In the genomic region with DNA sequence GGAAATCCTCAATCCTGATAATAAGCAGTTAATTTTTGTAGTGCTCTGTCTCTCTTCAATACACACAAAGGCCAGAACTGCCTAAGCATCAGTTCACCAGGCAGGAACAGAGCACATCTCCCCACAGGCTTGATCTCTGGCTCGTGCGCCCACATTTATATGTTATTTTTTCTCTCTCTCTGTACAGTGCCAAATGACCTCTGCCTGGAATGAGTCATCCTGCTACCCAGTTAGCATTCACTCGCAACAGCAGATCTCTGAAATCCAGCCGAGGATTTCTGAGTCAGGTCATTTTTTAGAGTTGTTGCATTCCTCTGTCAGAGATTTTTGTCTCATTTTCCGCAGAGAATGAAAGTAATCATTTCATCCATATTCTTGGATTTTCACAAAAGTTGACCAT, we compare ENCODE assay signal across 10 cellular contexts.
DNase-seq lines count a peak whose midpoint lies in the region; ATAC-seq and TF ChIP-seq lines count a peak whose summit lies in the region.
"Had no signal": no experiment of that assay in that cellular context is flagged by ENCODE, and none has a peak within 500 bp of the region (broad histone marks: within the 10 kb centered on the region; RNA-seq: fewer than 3 reads in every experiment).

No MANE protein-coding gene starts in this region.

- no peak overlapping the region for H3K4me3 ChIP-seq in gastroesophageal sphincter

- no peak for TF ChIP-seq CTCF in gastroesophageal sphincter (IDR thresholded peaks at IDR 0.05)

- no peak overlapping the region for H3K27ac Mint-ChIP-seq in effector memory CD8-positive, alpha-beta T cell

- H3K27me3 Mint-ChIP-seq in effector memory CD8-positive, alpha-beta T cell = no peaks in the 10 kb centered on the region

- H3K9me3 Mint-ChIP-seq in effector memory CD8-positive, alpha-beta T cell = no peaks in the 10 kb centered on the region

- peaks cover 8 to 88% (median 24%) of the 10 kb centered on the region in 3 donors for H3K4me1 ChIP-seq in gastroesophageal sphincter

- H3K9me3 ChIP-seq in gastroesophageal sphincter = no peaks in the 10 kb centered on the region

- peaks cover 0 to 31% of the 10 kb centered on the region in 2 donors for H3K36me3 ChIP-seq in gastroesophageal sphincter

- H3K4me3 Mint-ChIP-seq in effector memory CD8-positive, alpha-beta T cell = no peak overlapping the region

- ATAC-seq in SK-N-SH treated with all-trans-retinoic acid at 6 μM for 48 hours (peak; percentile 98), gastroesophageal sphincter (peak; percentile 94), HG02610 (IDR thresholded peaks at IDR 0.05; ENCODE audit: unreplicated experiment) (no peak), HG02588 (IDR thresholded peaks at IDR 0.05; ENCODE audit: unreplicated experiment) (no peak)
- ATAC-seq in effector memory CD8-positive, alpha-beta T cell (replicated peaks) = no peak

- no peaks in the 10 kb centered on the region for H3K27me3 ChIP-seq in gastroesophageal sphincter

- no peaks in the 10 kb centered on the region for H3K4me1 Mint-ChIP-seq in effector memory CD8-positive, alpha-beta T cell (ENCODE audit: low read depth in 2 of 2)

- no peak for TF ChIP-seq POLR2A in gastroesophageal sphincter (IDR thresholded peaks at IDR 0.05)

- H3K36me3 Mint-ChIP-seq in effector memory CD8-positive, alpha-beta T cell (ENCODE audit: insufficient read depth) = no peaks in the 10 kb centered on the region

- WGBS in gastroesophageal sphincter (ENCODE audit: low coverage in 1 of 2), 2 donors = 2 to 14% methylated on average over 5 of the region's 5 CpGs

- intact Hi-C loops in posterior vena cava (cut with DNase I) = loop anchor here in 1 of 2 donors (2.0 kb wide), 1 partner anchor 102 kb away; no protein-coding TSS in a partner anchor

- DNase-seq in EL (peak; percentile 97), posterior vena cava (ENCODE audit: low spot score) (peak; percentile 86), SIG-M5 treated with dmso at 0.1 percent for 504 hours (lab: John Stamatoyannopoulos, UW; ENCODE audit: unreplicated experiment) (no peak)
- no peak for DNase-seq in effector memory CD8-positive, alpha-beta T cell

- TF ChIP-seq EP300 in gastroesophageal sphincter (IDR thresholded peaks at IDR 0.05) = no peak

- H3K27ac ChIP-seq in gastroesophageal sphincter = peak overlapping the region; percentile 66 to 83 (median 78)
- H3K27ac ChIP-seq: HL-60, VCaP had no signal

TF ChIP-seq in SK-N-SH treated with all-trans-retinoic acid at 6 μM for 48 hours, 23 proteins besides CTCF, POLR2A, EP300 and RAD21:
- TF ChIP-seq TCF4 (CRISPR knock-in tag; IDR thresholded peaks at IDR 0.05; ENCODE audit: borderline replicate concordance) (no peak), ZNF8 (CRISPR knock-in tag; IDR thresholded peaks at IDR 0.05) (no peak), ARNTL (CRISPR knock-in tag; IDR thresholded peaks at IDR 0.05; ENCODE audit: borderline replicate concordance, low read depth) (no peak), ISL1 (CRISPR knock-in tag; IDR thresholded peaks at IDR 0.05) (no peak), TOX (CRISPR knock-in tag; IDR thresholded peaks at IDR 0.05; ENCODE audit: borderline replicate concordance) (no peak)
- TF ChIP-seq, protein P1, sequence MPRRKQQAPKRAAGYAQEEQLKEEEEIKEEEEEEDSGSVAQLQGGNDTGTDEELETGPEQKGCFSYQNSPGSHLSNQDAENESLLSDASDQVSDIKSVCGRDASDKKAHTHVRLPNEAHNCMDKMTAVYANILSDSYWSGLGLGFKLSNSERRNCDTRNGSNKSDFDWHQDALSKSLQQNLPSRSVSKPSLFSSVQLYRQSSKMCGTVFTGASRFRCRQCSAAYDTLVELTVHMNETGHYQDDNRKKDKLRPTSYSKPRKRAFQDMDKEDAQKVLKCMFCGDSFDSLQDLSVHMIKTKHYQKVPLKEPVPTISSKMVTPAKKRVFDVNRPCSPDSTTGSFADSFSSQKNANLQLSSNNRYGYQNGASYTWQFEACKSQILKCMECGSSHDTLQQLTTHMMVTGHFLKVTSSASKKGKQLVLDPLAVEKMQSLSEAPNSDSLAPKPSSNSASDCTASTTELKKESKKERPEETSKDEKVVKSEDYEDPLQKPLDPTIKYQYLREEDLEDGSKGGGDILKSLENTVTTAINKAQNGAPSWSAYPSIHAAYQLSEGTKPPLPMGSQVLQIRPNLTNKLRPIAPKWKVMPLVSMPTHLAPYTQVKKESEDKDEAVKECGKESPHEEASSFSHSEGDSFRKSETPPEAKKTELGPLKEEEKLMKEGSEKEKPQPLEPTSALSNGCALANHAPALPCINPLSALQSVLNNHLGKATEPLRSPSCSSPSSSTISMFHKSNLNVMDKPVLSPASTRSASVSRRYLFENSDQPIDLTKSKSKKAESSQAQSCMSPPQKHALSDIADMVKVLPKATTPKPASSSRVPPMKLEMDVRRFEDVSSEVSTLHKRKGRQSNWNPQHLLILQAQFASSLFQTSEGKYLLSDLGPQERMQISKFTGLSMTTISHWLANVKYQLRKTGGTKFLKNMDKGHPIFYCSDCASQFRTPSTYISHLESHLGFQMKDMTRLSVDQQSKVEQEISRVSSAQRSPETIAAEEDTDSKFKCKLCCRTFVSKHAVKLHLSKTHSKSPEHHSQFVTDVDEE (CRISPR knock-in tag; IDR thresholded peaks at IDR 0.05) = no peak
- TF ChIP-seq, protein P2, sequence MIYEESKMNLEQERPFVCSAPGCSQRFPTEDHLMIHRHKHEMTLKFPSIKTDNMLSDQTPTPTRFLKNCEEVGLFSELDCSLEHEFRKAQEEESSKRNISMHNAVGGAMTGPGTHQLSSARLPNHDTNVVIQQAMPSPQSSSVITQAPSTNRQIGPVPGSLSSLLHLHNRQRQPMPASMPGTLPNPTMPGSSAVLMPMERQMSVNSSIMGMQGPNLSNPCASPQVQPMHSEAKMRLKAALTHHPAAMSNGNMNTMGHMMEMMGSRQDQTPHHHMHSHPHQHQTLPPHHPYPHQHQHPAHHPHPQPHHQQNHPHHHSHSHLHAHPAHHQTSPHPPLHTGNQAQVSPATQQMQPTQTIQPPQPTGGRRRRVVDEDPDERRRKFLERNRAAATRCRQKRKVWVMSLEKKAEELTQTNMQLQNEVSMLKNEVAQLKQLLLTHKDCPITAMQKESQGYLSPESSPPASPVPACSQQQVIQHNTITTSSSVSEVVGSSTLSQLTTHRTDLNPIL (CRISPR knock-in tag; IDR thresholded peaks at IDR 0.05; ENCODE audit: low read depth) = no peak

Comparison
In these comparisons a context has a peak if more than half of its experiments do, and no peak if none do; other contexts are left out.
1. DNase-seq: peak in EL (single experiment) and posterior vena cava (single experiment); none in effector memory CD8-positive, alpha-beta T cell (0 of 3) and SIG-M5 treated with dmso at 0.1 percent for 504 hours (single experiment).
2. ATAC-seq: peak in SK-N-SH treated with all-trans-retinoic acid at 6 μM for 48 hours (single experiment) and gastroesophageal sphincter (single experiment); none in HG02610 (single experiment), effector memory CD8-positive, alpha-beta T cell (single experiment) and HG02588 (single experiment).